ENCODE assay signal across 20 cellular contexts in the genomic region with DNA sequence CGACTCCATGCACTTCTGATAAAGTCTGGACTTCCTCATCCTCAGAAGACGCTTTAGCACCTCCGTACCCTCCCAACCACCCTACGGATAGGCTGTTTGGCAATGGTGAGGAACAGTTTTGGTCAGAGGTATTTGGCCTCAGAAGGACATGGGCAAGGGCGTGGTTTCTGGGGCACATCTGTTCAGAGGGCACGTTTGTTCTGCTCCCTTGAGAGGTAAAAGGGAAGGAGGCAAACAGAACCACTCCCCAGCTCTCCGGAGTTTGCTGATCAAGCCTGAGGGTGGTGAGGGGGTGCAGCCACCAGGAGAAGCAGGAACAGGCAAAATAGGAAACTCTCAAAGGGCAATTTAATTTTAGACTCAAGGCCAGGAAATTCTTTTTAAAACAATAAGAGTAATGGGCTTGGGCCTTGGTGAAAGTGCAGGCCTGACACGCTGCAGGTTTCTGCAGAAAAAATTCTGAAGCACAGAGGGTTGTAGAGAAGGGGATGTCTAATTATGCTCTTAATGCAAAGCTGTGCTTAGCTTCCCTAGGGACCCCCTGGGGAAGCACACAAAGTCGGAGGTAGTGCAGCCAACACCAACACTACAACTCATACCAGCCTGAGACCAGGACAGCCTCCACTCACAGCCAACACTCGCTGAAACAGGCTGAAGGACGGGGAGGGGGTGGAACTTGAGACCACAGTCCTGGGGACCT. TPM values are rescaled to one million over a fixed set of nuclear protein-coding genes. Genes with fewer than 3 reads are reported as not detected.
DNase-seq lines count a peak whose midpoint lies in the region; ATAC-seq and TF ChIP-seq lines count a peak whose summit lies in the region.
"Had no signal": no experiment of that assay in that cellular context is flagged by ENCODE, and none has a peak within 500 bp of the region (broad histone marks: within the 10 kb centered on the region; RNA-seq: fewer than 3 reads in every experiment).

No MANE protein-coding gene starts in this region.

- H3K4me1 ChIP-seq in mucosa of descending colon (ENCODE audit: low read depth): peaks cover 14% of the 10 kb centered on the region

- DNase-seq in CD1c-positive myeloid dendritic cell (ENCODE audit: extremely low spot score) (peak; percentile 71), SKM-1 treated with dmso at 0.1 percent for 144 hours (lab: John Stamatoyannopoulos, UW; ENCODE audit: unreplicated experiment) (peak; percentile 77), mucosa of descending colon (peak in 2 of 3 donors; percentile 33 to 41), MG63 (no peak), GM03348 (ENCODE audit: low spot score) (no peak), SHP77 treated with DMSO at 0.1 percent for 48 hours (lab: John Stamatoyannopoulos, UW) (no peak)
- no peak for DNase-seq in stimulated activated CD4-positive, alpha-beta T cell treated with anti-CD3 and anti-CD28 coated beads, Interleukin-15, amount 100 ng/mL, for 24 hours
- DNase-seq: activated CD4-positive, CD25-positive, alpha-beta regulatory T cell treated with anti-CD3 and anti-CD28 coated beads, Interleukin-2, amount 50 U/mL, for 72 hours; activated gamma-delta T cell; Caco-2; cerebellar nuclear complex; left cardiac atrium; MM.1S; NCI-H774; occipital lobe; SHP77; stimulated activated CD4-positive, alpha-beta T cell treated with anti-CD3 and anti-CD28 coated beads, Interleukin-4, amount 100 ng/mL, for 24 hours had no signal

- ATAC-seq in HG03175 (IDR thresholded peaks at IDR 0.05; ENCODE audit: unreplicated experiment): peak; percentile 40
- ATAC-seq in mucosa of descending colon: peak; percentile 62
- ATAC-seq: HepG2 had no signal

- H3K4me3 ChIP-seq in mucosa of descending colon (no peak overlapping the region), MG63 (no peak overlapping the region)
- H3K4me3 ChIP-seq: thoracic aorta had no signal

- intact Hi-C loops in mucosa of descending colon (cut with DNase I, micrococcal nuclease): no loop called here

- TF ChIP-seq CTCF in mucosa of descending colon (IDR thresholded peaks at IDR 0.05): no peak

- H3K9me3 ChIP-seq in mucosa of descending colon (no peaks in the 10 kb centered on the region), MG63 (no peaks in the 10 kb centered on the region)
- H3K9me3 ChIP-seq: Caco-2, thoracic aorta had no signal

- H3K27me3 ChIP-seq in MG63: no peaks in the 10 kb centered on the region

- H3K36me3 ChIP-seq in mucosa of descending colon (ENCODE audit: low read depth): no peaks in the 10 kb centered on the region
- no peaks in the 10 kb centered on the region for H3K36me3 ChIP-seq in MG63
- H3K36me3 ChIP-seq: thoracic aorta had no signal

RNA-seq across cellular contexts. Expression of a gene that starts 23.3 kb away (rescaled TPM):
- 10 to 100 TPM; 36.5 to 41.2 (median 38.6) TPM for total RNA-seq in mucosa of descending colon
- 69.8 and 70.5 TPM in 2 replicates for total RNA-seq in MG63 (2014; rRNA removed; shearing (Covaris generic); ENCODE audit: low replicate concordance)

Comparison
In these comparisons a context has a peak if more than half of its experiments do, and no peak if none do; other contexts are left out.
1. DNase-seq: peak in CD1c-positive myeloid dendritic cell (single experiment), SKM-1 treated with dmso at 0.1 percent for 144 hours (single experiment) and mucosa of descending colon (2 of 3); none in stimulated activated CD4-positive, alpha-beta T cell treated with anti-CD3 and anti-CD28 coated beads, Interleukin-15, amount 100 ng/mL, for 24 hours (single experiment), MG63 (single experiment), GM03348 (single experiment) and SHP77 treated with DMSO at 0.1 percent for 48 hours (single experiment).